Comparison of ENCODE assay signal across 8 cellular contexts in genomic region chr20:59403261-59403961, GRCh38.
A peak's percentile ranks its signal among the peaks of the same experiment; 100 is the strongest.
DNase-seq lines count a peak whose midpoint lies in the region; ATAC-seq, FAIRE-seq and TF ChIP-seq lines count a peak whose summit lies in the region.

No MANE protein-coding gene starts in this region.

- peak; percentile 88 for DNase-seq in AG20443 (ENCODE audit: low spot score)
- DNase-seq in HCT116 (ENCODE audit: low read depth, low spot score): no peak
- DNase-seq in SW480 (ENCODE audit: low spot score): peak; percentile 39
- peak; percentile 63 for DNase-seq in adipocyte (ENCODE audit: low read depth)
- DNase-seq in hypothalamus (lab: John Stamatoyannopoulos, UW): peak in 45 of 51 donors; percentile 4 to 70 (median 31)
- DNase-seq in small intestine: peak; percentile 49
- no peak for DNase-seq in epidermal melanocyte (ENCODE audit: insufficient read length, low spot score)

- H3K79me2 ChIP-seq in HCT116 (ENCODE audit: insufficient read depth, low read length): no peaks in the 10 kb centered on the region

- BruUV-seq in HCT116 (replicated peaks; lab: Mats Ljungman, UMichigan): no TSS peak

- peak; percentile 83 for TF ChIP-seq RAD21 in HCT116 (IDR thresholded peaks at IDR 0.05; ENCODE audit: low read depth)

- peak overlapping the region; percentile 36 for H3K4me2 ChIP-seq in HCT116 (ENCODE audit: low read length)

- H3K4me3 ChIP-seq in HCT116 (replicated peaks in 1 of 2; ENCODE audit: low read depth in 1 of 2, low read length in 2 of 2) (no peak overlapping the region), adipocyte (ENCODE audit: low read length) (no peak overlapping the region), small intestine (ENCODE audit: low read depth in 1 of 2, low read length in 2 of 2) (peak overlapping the region in 1 of 2 donors; percentile 9)

- H3K9me2 ChIP-seq in HCT116 (ENCODE audit: insufficient read depth): no peaks in the 10 kb centered on the region

- intact Hi-C loops in HCT116 (cut with micrococcal nuclease): loop anchor here (2.0 to 5.0 kb wide), 2 partner anchors 317 to 921 kb away; no protein-coding TSS in a partner anchor

- no peak for TF ChIP-seq POLR2A in HCT116 (IDR thresholded peaks at IDR 0.05; ENCODE audit: borderline replicate concordance, extremely low read depth, insufficient read depth, insufficient read length)

- H3K9ac ChIP-seq in HCT116 (ENCODE audit: low read length): no peak overlapping the region
- H3K9ac ChIP-seq in adipocyte (ENCODE audit: low read length): no peak overlapping the region

- WGBS in small intestine, 3 donors: 8 to 13% (median 9%) methylated on average over 37 to 46 of the region's 46 CpGs

- TF ChIP-seq CTCF in HCT116 (IDR thresholded peaks at IDR 0.05 in 2 of 3, conservative IDR thresholded peaks at IDR 0.05 in 1 of 3; ENCODE audit: borderline replicate concordance in 1 of 3, insufficient read depth in 1 of 3, low read depth in 2 of 3, low read length in 2 of 3): peak; percentile 57 to 96 (median 95)

- H3K27ac ChIP-seq in HCT116 (ENCODE audit: low read depth, low read length): no peak overlapping the region
- H3K27ac ChIP-seq in small intestine (ENCODE audit: low read depth in 1 of 2, low read length in 1 of 2): no peak overlapping the region

- RAD21 ChIA-PET in HCT116 (lab: Charles Lee; ENCODE audit: low non-redundant PET in 1 of 2, low total read pairs in 2 of 2, uncharacterized antibody in 2 of 2, unreplicated experiment in 2 of 2): no interaction called here

- ATAC-seq in HCT116 (peak; percentile 90), GM18909 (IDR thresholded peaks at IDR 0.05; ENCODE audit: poor library complexity, unreplicated experiment) (no peak)

- H3K4me1 ChIP-seq in HCT116 (ENCODE audit: control insufficient read depth in 1 of 2, insufficient read depth in 2 of 2, low read length in 2 of 2): peaks cover 0 to 2% of the 10 kb centered on the region in 2 experiments; a peak in 1 of 4 replicates
- peaks cover 17% of the 10 kb centered on the region for H3K4me1 ChIP-seq in adipocyte (ENCODE audit: control insufficient read depth, insufficient read depth, low read length)
- H3K4me1 ChIP-seq in small intestine (ENCODE audit: control insufficient read depth in 2 of 2, insufficient read depth in 1 of 2, low read depth in 1 of 2, low read length in 1 of 2): peaks cover 0 to 2% of the 10 kb centered on the region in 2 donors

- H3K36me3 ChIP-seq in HCT116 (ENCODE audit: control insufficient read depth in 1 of 2, insufficient read depth in 2 of 2, low read length in 2 of 2) (no peaks in the 10 kb centered on the region), adipocyte (ENCODE audit: control insufficient read depth, insufficient read depth, low read length, severe bottlenecking) (no peaks in the 10 kb centered on the region), small intestine (ENCODE audit: control insufficient read depth in 2 of 2, insufficient read depth in 2 of 2, low read length in 2 of 2) (no peaks in the 10 kb centered on the region)

- no peak overlapping the region for H2AFZ ChIP-seq in HCT116 (ENCODE audit: low read depth, low read length, poor library complexity, severe bottlenecking)

- no peak for FAIRE-seq in small intestine (lab: Jason Lieb, UNC)

- no peaks in the 10 kb centered on the region for H4K20me1 ChIP-seq in HCT116 (ENCODE audit: insufficient read depth)

- H3K27me3 ChIP-seq in HCT116 (ENCODE audit: insufficient read depth, low read length): peaks cover 81% of the 10 kb centered on the region
- peaks cover 92% of the 10 kb centered on the region for H3K27me3 ChIP-seq in adipocyte (replicated peaks; ENCODE audit: control insufficient read depth, insufficient read depth, low read length)
- H3K27me3 ChIP-seq in small intestine (ENCODE audit: control insufficient read depth in 2 of 2, insufficient read depth in 2 of 2, low read length in 2 of 2): peaks cover 0 to 12% of the 10 kb centered on the region in 2 donors

- H3K9me3 ChIP-seq in HCT116 (ENCODE audit: control insufficient read depth in 1 of 2, insufficient read depth in 1 of 2, low read depth in 1 of 2, low read length in 2 of 2) (no peaks in the 10 kb centered on the region), adipocyte (ENCODE audit: control insufficient read depth, low read length) (no peaks in the 10 kb centered on the region), small intestine (ENCODE audit: control insufficient read depth, low read depth) (no peaks in the 10 kb centered on the region)

- POLR2A ChIA-PET in HCT116 (lab: Charles Lee): no interaction called here

- CTCF ChIA-PET in HCT116 (lab: Charles Lee): interaction anchor here (0.6 to 1.4 kb wide), 7 partner anchors 8 to 371 kb away, joined by 4 to 6 read pairs (median 5); partner anchors contain the start of gene ATP5F1E

TF ChIP-seq in HCT116, 20 proteins besides CTCF, POLR2A, EP300 and RAD21:
- no peak for TF ChIP-seq POLR2AphosphoS5 (IDR thresholded peaks at IDR 0.05; ENCODE audit: low read depth, low read length)
- TF ChIP-seq ATF3 (IDR thresholded peaks at IDR 0.05): no peak
- no peak for TF ChIP-seq JUND (IDR thresholded peaks at IDR 0.05)
- TF ChIP-seq FOSL1 (IDR thresholded peaks at IDR 0.05; ENCODE audit: low read depth): no peak
- TF ChIP-seq CEBPB (IDR thresholded peaks at IDR 0.05; ENCODE audit: low read depth): no peak
- TF ChIP-seq YY1 (IDR thresholded peaks at IDR 0.05; ENCODE audit: extremely low read depth, insufficient replicate concordance, low read depth, low read length): no peak
- TF ChIP-seq SIN3A (IDR thresholded peaks at IDR 0.05; ENCODE audit: low read depth): no peak
- TF ChIP-seq CBX3 (IDR thresholded peaks at IDR 0.05; ENCODE audit: low read depth): no peak
- TF ChIP-seq SRF (IDR thresholded peaks at IDR 0.05; ENCODE audit: low read depth): no peak
- no peak for TF ChIP-seq EZH2phosphoT487 (IDR thresholded peaks at IDR 0.05; ENCODE audit: borderline replicate concordance)
- no peak for TF ChIP-seq EZH2 (IDR thresholded peaks at IDR 0.05)
- TF ChIP-seq SP1 (IDR thresholded peaks at IDR 0.05; ENCODE audit: low read depth): no peak
- no peak for TF ChIP-seq ZFX (IDR thresholded peaks at IDR 0.05)
- TF ChIP-seq ZBTB33 (IDR thresholded peaks at IDR 0.05; ENCODE audit: extremely low read depth, insufficient replicate concordance, low read length): no peak
- no peak for TF ChIP-seq REST (IDR thresholded peaks at IDR 0.05; ENCODE audit: low read depth)
- TF ChIP-seq, protein P1, sequence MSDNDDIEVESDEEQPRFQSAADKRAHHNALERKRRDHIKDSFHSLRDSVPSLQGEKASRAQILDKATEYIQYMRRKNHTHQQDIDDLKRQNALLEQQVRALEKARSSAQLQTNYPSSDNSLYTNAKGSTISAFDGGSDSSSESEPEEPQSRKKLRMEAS (IDR thresholded peaks at IDR 0.05): no peak
- TF ChIP-seq ELF1 (IDR thresholded peaks at IDR 0.05; ENCODE audit: borderline replicate concordance, low read depth): no peak

Comparison
In these comparisons a context has a peak if more than half of its experiments do, and no peak if none do; other contexts are left out.
1. DNase-seq: peak in AG20443 (single experiment), SW480 (single experiment), adipocyte (single experiment), hypothalamus (45 of 51) and small intestine (single experiment); none in HCT116 (single experiment) and epidermal melanocyte (single experiment).